1 cellular context compared by ENCODE assay signal in the genomic region with DNA sequence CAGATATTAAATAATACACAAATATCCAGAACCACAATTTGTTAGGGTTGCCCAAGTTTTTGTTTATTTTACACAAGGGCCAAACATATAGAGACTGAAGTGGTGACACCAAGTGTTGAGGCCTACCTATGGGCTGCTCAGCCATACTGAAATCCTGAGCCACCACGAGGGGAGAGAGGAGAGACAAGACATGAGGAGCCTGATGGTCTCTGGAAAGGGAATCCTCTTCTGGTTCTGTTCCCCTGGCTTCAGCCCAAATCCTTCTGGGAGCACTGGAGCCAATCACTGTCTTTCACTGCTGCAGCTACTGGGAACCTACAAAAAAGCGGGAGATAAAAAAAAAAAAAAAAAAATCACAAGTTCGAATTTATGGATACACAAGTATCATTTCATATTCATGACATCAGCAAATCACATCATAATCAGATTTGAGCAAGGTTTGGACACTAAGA.
TF ChIP-seq lines count a peak whose summit lies in the region.

No MANE protein-coding gene starts in this region.

TF ChIP-seq in SK-N-SH treated with all-trans-retinoic acid at 6 μM for 48 hours, 23 proteins besides CTCF, POLR2A, EP300 and RAD21 (continued from another document):
- TF ChIP-seq, protein P1, sequence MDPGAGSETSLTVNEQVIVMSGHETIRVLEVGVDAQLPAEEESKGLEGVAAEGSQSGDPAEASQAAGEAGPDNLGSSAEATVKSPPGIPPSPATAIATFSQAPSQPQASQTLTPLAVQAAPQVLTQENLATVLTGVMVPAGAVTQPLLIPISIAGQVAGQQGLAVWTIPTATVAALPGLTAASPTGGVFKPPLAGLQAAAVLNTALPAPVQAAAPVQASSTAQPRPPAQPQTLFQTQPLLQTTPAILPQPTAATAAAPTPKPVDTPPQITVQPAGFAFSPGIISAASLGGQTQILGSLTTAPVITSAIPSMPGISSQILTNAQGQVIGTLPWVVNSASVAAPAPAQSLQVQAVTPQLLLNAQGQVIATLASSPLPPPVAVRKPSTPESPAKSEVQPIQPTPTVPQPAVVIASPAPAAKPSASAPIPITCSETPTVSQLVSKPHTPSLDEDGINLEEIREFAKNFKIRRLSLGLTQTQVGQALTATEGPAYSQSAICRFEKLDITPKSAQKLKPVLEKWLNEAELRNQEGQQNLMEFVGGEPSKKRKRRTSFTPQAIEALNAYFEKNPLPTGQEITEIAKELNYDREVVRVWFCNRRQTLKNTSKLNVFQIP (CRISPR knock-in tag; IDR thresholded peaks at IDR 0.05; ENCODE audit: borderline replicate concordance, low read depth), result no peak
